ENCODE assay signal across 28 cellular contexts in genomic region chr13:74118328-74118727, GRCh38.
"Had no signal": no experiment of that assay in that cellular context is flagged by ENCODE, and none has a peak within 500 bp of the region (broad histone marks: within the 10 kb centered on the region; RNA-seq: fewer than 3 reads in every experiment).

No MANE protein-coding gene starts in this region.

- ATAC-seq: heart right ventricle; left cardiac atrium; left lung; mucosa of descending colon; right cardiac atrium; stimulated activated effector memory CD8-positive, alpha-beta T cell treated with anti-CD3 and anti-CD28 coated beads, Interleukin-12 subunit alpha, Interleukin-12 subunit beta, amount 100 ng/mL, for 72 hours had no signal

- H3K9me3 ChIP-seq: colonic mucosa, prostate gland had no signal

- H3K27me3 ChIP-seq: colonic mucosa, esophagus squamous epithelium, heart right ventricle, left lung, sigmoid colon, tibial nerve, upper lobe of left lung had no signal

- H3K36me3 ChIP-seq: colonic mucosa, esophagus squamous epithelium, left lung, prostate gland, sigmoid colon, thoracic aorta, upper lobe of left lung had no signal

- H3K4me3 Mint-ChIP-seq: dendritic cell treated with granulocyte-macrophage colony-stimulating factor and Interleukin-4, amounts not matched to agents 40 ng/mL and 50 ng/mL, for 4 days; mesothelial cell of epicardium; nephron progenitor cell had no signal

- H3K27ac Mint-ChIP-seq: dendritic cell treated with granulocyte-macrophage colony-stimulating factor and Interleukin-4, amounts not matched to agents 40 ng/mL and 50 ng/mL, for 4 days; mesothelial cell of epicardium; nephron progenitor cell had no signal

- DNase-seq: colonic mucosa; effector memory CD4-positive, alpha-beta T cell; erythroblast; esophagus squamous epithelium; foreskin melanocyte; glutamatergic neuron; heart right ventricle; hippocampal formation; left cardiac atrium; left lung; mesenchymal stem cell; mucosa of descending colon; naive B cell; nephron progenitor cell; nucleus accumbens; right cardiac atrium; sigmoid colon; stimulated activated CD4-positive, alpha-beta T cell treated with anti-CD3 and anti-CD28 coated beads, Interleukin-2, amount 100 ng/mL, for 24 hours; stimulated activated CD4-positive, alpha-beta T cell treated with anti-CD3 and anti-CD28 coated beads, Interleukin-4, amount 100 ng/mL, for 24 hours; stimulated activated naive CD4-positive, alpha-beta T cell treated with Interleukin-2 at 50 U/mL for 16 hours; upper lobe of left lung had no signal

- H3K4me3 ChIP-seq: colonic mucosa, esophagus squamous epithelium, heart right ventricle, left lung, mucosa of descending colon, prostate gland, sigmoid colon, thoracic aorta, tibial nerve, upper lobe of left lung had no signal

- H3K27me3 Mint-ChIP-seq: dendritic cell treated with granulocyte-macrophage colony-stimulating factor and Interleukin-4, amounts not matched to agents 40 ng/mL and 50 ng/mL, for 4 days; naive B cell had no signal

- FAIRE-seq: urothelium cell line had no signal

- H3K4me1 ChIP-seq: colonic mucosa, left lung, prostate gland, tibial nerve, upper lobe of left lung had no signal

- H3K4me1 Mint-ChIP-seq: mesothelial cell of epicardium, nephron progenitor cell had no signal

- H3K27ac ChIP-seq: colonic mucosa, esophagus squamous epithelium, heart right ventricle, left lung, prostate gland, sigmoid colon, thoracic aorta, tibial nerve, upper lobe of left lung had no signal
